Comparison of ENCODE assay signal across 8 cellular contexts in genomic region chr11:80542704-80543103, GRCh38.
"Had no signal": no experiment of that assay in that cellular context is flagged by ENCODE, and none has a peak within 500 bp of the region (broad histone marks: within the 10 kb centered on the region; RNA-seq: fewer than 3 reads in every experiment).

No MANE protein-coding gene starts in this region.

- H3K4me3 ChIP-seq: GM12878 had no signal

- FAIRE-seq: G401.6, GM12878, GM12891, GM12892, GM18507, GM19239 had no signal

- ATAC-seq: GM12878 had no signal

- DNase-seq: GDM1, GF-D8 had no signal
